In the genomic region with DNA sequence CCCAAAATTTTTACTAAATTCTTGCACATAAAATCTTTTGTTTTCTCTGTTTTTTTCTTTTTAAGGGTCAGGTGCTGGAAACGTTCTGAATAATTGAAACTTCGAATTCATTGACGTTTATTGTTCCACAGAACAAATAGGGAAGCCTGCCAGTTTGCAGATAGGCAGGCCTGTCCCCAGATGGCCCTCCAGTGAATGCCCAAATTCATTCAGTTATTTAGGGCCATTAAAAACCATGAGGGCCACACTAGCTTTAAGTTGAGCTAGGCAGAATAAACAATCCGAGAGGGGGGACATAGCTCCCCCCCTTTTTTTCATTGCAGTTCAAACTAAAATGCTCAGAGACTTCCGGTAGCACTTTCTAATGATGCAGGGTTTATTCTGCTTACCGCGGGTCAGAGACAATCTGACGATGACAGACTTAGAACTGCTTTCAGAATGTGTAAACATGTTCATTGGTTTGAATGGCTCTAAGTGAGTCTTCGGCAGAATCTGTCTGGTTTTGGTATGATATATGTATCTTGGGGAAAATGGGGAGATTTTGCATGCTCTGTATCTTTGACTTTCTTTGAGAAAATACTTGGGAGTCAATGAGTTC, we compare ENCODE assay signal across 13 cellular contexts.
DNase-seq lines count a peak whose midpoint lies in the region; ATAC-seq, FAIRE-seq and TF ChIP-seq lines count a peak whose summit lies in the region.
"Had no signal": no experiment of that assay in that cellular context is flagged by ENCODE, and none has a peak within 500 bp of the region (broad histone marks: within the 10 kb centered on the region; RNA-seq: fewer than 3 reads in every experiment).

No MANE protein-coding gene starts in this region.

- peaks cover 27 to 67% (median 59%) of the 10 kb centered on the region in 3 donors for H3K4me1 Mint-ChIP-seq in CD8-positive, alpha-beta memory T cell
- peaks cover 14 to 65% (median 30%) of the 10 kb centered on the region in 3 donors for H3K4me1 Mint-ChIP-seq in naive B cell

- H3K27ac Mint-ChIP-seq in CD8-positive, alpha-beta memory T cell, result peak overlapping the region; percentile 1 to 94 (median 74)
- peak overlapping the region in 2 of 6 donors; percentile 5 to 62 for H3K27ac Mint-ChIP-seq in naive B cell
- H3K27ac Mint-ChIP-seq: nephron progenitor cell had no signal

- H3K9me3 Mint-ChIP-seq in CD8-positive, alpha-beta memory T cell, result no peaks in the 10 kb centered on the region
- peaks cover 0 to 4% (median 0%) of the 10 kb centered on the region in 7 donors for H3K9me3 Mint-ChIP-seq in naive B cell

- ATAC-seq in naive B cell (ENCODE audit: low read depth in 2 of 2) (peak; percentile 44 to 46), HG02938 (IDR thresholded peaks at IDR 0.05; ENCODE audit: unreplicated experiment) (no peak)
- ATAC-seq: GM12878 had no signal

- H3K4me3 ChIP-seq in CD8-positive, alpha-beta memory T cell (ENCODE audit: low read length), result no peak overlapping the region
- H3K4me3 ChIP-seq: GM12878, PC-9 had no signal

- H3K9me3 ChIP-seq in CD8-positive, alpha-beta memory T cell (ENCODE audit: low read length), result no peaks in the 10 kb centered on the region

- POLR2A ChIA-PET in CD8-positive, alpha-beta memory T cell (lab: Charles Lee), result no interaction called here
- POLR2A ChIA-PET in GM10248 (lab: Yijun Ruan, JAX), result no interaction called here

- H3K27ac ChIP-seq in 22Rv1 (peak overlapping the region; percentile 74), angular gyrus (ENCODE audit: low read depth, low read length) (peak overlapping the region; percentile 83)
- H3K27ac ChIP-seq in CD8-positive, alpha-beta memory T cell (ENCODE audit: low read depth, low read length), result no peak overlapping the region
- H3K27ac ChIP-seq: PC-9 had no signal

- CTCF ChIA-PET in CD8-positive, alpha-beta memory T cell (lab: Charles Lee), result no interaction called here
- CTCF ChIA-PET in GM10248 (lab: Yijun Ruan, JAX), result no interaction called here

- peaks cover 0 to 3% of the 10 kb centered on the region in 2 donors for H3K27me3 Mint-ChIP-seq in CD8-positive, alpha-beta memory T cell
- peaks cover 0 to 10% (median 0%) of the 10 kb centered on the region in 3 donors for H3K27me3 Mint-ChIP-seq in naive B cell

- H3K36me3 ChIP-seq in CD8-positive, alpha-beta memory T cell (ENCODE audit: insufficient read depth, low read length), result no peaks in the 10 kb centered on the region

- H3K27me3 ChIP-seq in CD8-positive, alpha-beta memory T cell (ENCODE audit: insufficient read depth, low read length, poor library complexity, severe bottlenecking), result no peaks in the 10 kb centered on the region

- H3K36me3 Mint-ChIP-seq in CD8-positive, alpha-beta memory T cell, result peaks cover 0 to 2% (median 0%) of the 10 kb centered on the region in 3 donors
- peaks cover 10% of the 10 kb centered on the region in 2 donors for H3K36me3 Mint-ChIP-seq in naive B cell

- peaks cover 22% of the 10 kb centered on the region for H3K4me1 ChIP-seq in CD8-positive, alpha-beta memory T cell (ENCODE audit: insufficient read depth, low read length)

- TF ChIP-seq CTCF in 22Rv1 (IDR thresholded peaks at IDR 0.05), result no peak
- TF ChIP-seq CTCF in GM10248 (IDR thresholded peaks at IDR 0.05; ENCODE audit: control extremely low read depth, extremely low read depth, low read depth, missing control alignments), result no peak

- FAIRE-seq in urothelium cell line (lab: Jason Lieb, UNC), result no peak
- FAIRE-seq: GM12878 had no signal

- peak overlapping the region; percentile 0 to 63 (median 41) for H3K4me3 Mint-ChIP-seq in CD8-positive, alpha-beta memory T cell
- H3K4me3 Mint-ChIP-seq in naive B cell, result peak overlapping the region in 3 of 8 donors; percentile 5 to 17 (median 10)
- H3K4me3 Mint-ChIP-seq: nephron progenitor cell had no signal

- DNase-seq in CD8-positive, alpha-beta memory T cell, result peak in 2 of 5 donors; percentile 4 to 28
- DNase-seq in naive B cell (no peak), urothelium cell line (ENCODE audit: low spot score) (no peak), mucosa of gallbladder (ENCODE audit: low spot score) (no peak), GM10248 (ENCODE audit: extremely low spot score) (no peak)
- DNase-seq: nephron progenitor cell; PC-9; stimulated activated naive CD4-positive, alpha-beta T cell treated with Interleukin-2 at 50 U/mL for 16 hours; T-helper 9 cell had no signal
